ENCODE assay signal across 8 cellular contexts in the genomic region with DNA sequence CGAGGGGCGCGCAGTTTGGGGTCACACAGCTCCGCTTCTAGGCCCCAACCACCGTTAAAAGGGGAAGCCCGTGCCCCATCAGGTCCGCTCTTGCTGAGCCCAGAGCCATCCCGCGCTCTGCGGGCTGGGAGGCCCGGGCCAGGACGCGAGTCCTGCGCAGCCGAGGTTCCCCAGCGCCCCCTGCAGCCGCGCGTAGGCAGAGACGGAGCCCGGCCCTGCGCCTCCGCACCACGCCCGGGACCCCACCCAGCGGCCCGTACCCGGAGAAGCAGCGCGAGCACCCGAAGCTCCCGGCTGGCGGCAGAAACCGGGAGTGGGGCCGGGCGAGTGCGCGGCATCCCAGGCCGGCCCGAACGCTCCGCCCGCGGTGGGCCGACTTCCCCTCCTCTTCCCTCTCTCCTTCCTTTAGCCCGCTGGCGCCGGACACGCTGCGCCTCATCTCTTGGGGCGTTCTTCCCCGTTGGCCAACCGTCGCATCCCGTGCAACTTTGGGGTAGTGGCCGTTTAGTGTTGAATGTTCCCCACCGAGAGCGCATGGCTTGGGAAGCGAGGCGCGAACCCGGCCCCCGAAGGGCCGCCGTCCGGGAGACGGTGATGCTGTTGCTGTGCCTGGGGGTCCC. TPM values are rescaled to one million over a fixed set of nuclear protein-coding genes. Genes with fewer than 3 reads are reported as not detected.
DNase-seq lines count a peak whose midpoint lies in the region; ATAC-seq and TF ChIP-seq lines count a peak whose summit lies in the region.

A gene (plus strand): TSS at position 266 of the 620 bp plus-strand sequence. CDS start 269 bp downstream, at position 535.

- H3K27ac Mint-ChIP-seq in activated T-helper 1 cell treated with anti-CD3 and anti-CD28 coated beads, Interleukin-12 subunit alpha, Interleukin-12 subunit beta, Interleukin-2, Interleukin-4 antibody, amounts not matched to agents 30 ng/mL and 10 ng/mL and 1 ng/mL, durations not matched to agents 14 hours and 24 hours and 36 hours, result peak within 1 kb of the TSS; percentile 96

- WGBS in thymus, result under 1% methylated on average over 67 of the region's 67 CpGs

- H3K27me3 Mint-ChIP-seq in activated T-helper 1 cell treated with anti-CD3 and anti-CD28 coated beads, Interleukin-12 subunit alpha, Interleukin-12 subunit beta, Interleukin-2, Interleukin-4 antibody, amounts not matched to agents 30 ng/mL and 10 ng/mL and 1 ng/mL, durations not matched to agents 14 hours and 24 hours and 36 hours (ENCODE audit: insufficient read depth), result no peaks in the 10 kb centered on the region

- TF ChIP-seq CTCF in BE2C (IDR thresholded peaks at IDR 0.05; ENCODE audit: low read depth, low read length), result peak; percentile 47
- peak; percentile 83 for TF ChIP-seq CTCF in foreskin fibroblast (IDR thresholded peaks at IDR 0.05; ENCODE audit: low read depth, low read length)
- peak; percentile 54 for TF ChIP-seq CTCF in osteoblast (IDR thresholded peaks at IDR 0.05; ENCODE audit: extremely low read depth, low read depth, low read length)

- H3K4me3 ChIP-seq in BE2C (ENCODE audit: low read depth, low read length) (peak within 1 kb of the TSS; percentile 38), foreskin fibroblast (ENCODE audit: low read depth in 1 of 2, low read length in 2 of 2) (peak within 1 kb of the TSS; percentile 68 to 80), osteoblast (ENCODE audit: insufficient read depth, low read length) (peak within 1 kb of the TSS; percentile 78), thymus (ENCODE audit: low read length) (peak within 1 kb of the TSS; percentile 93)

- peak within 1 kb of the TSS; percentile 90 for H3K4me2 ChIP-seq in osteoblast (ENCODE audit: insufficient read depth, low read length)

- H3K27ac ChIP-seq in osteoblast (ENCODE audit: low read depth, low read length) (no peak within 1 kb of the TSS), thymus (ENCODE audit: low read depth) (peak within 1 kb of the TSS; percentile 97)

- H3K9me3 ChIP-seq in BE2C (no peaks in the 10 kb centered on the region), osteoblast (ENCODE audit: low read depth, low read length) (no peaks in the 10 kb centered on the region), thymus (ENCODE audit: control insufficient read depth) (no peaks in the 10 kb centered on the region)

- H3K4me1 ChIP-seq in BE2C, result no peaks in the 10 kb centered on the region
- peaks cover 11% of the 10 kb centered on the region for H3K4me1 ChIP-seq in osteoblast (ENCODE audit: insufficient read depth, low read length)
- peaks cover 15% of the 10 kb centered on the region for H3K4me1 ChIP-seq in thymus (ENCODE audit: control insufficient read depth, insufficient read depth, low read length)

- peaks cover 75% of the 10 kb centered on the region for H3K4me1 Mint-ChIP-seq in activated T-helper 1 cell treated with anti-CD3 and anti-CD28 coated beads, Interleukin-12 subunit alpha, Interleukin-12 subunit beta, Interleukin-2, Interleukin-4 antibody, amounts not matched to agents 30 ng/mL and 10 ng/mL and 1 ng/mL, durations not matched to agents 14 hours and 24 hours and 36 hours (ENCODE audit: low read depth)

- intact Hi-C loops in activated T-helper 1 cell treated with anti-CD3 and anti-CD28 coated beads, Interleukin-12 subunit alpha, Interleukin-12 subunit beta, Interleukin-2, Interleukin-4 antibody, amounts not matched to agents 30 ng/mL and 10 ng/mL and 1 ng/mL, durations not matched to agents 14 hours and 24 hours and 36 hours (cut with micrococcal nuclease), result loop anchor here (1.0 to 5.0 kb wide), 5 partner anchors 35 to 435 kb away; a partner anchor contains a TSS

- peak within 1 kb of the TSS; percentile 88 for H2AFZ ChIP-seq in osteoblast (ENCODE audit: low read length)

- H3K4me3 Mint-ChIP-seq in activated T-helper 1 cell treated with anti-CD3 and anti-CD28 coated beads, Interleukin-12 subunit alpha, Interleukin-12 subunit beta, Interleukin-2, Interleukin-4 antibody, amounts not matched to agents 30 ng/mL and 10 ng/mL and 1 ng/mL, durations not matched to agents 14 hours and 24 hours and 36 hours, result peak within 1 kb of the TSS; percentile 98

- ATAC-seq in GM19023 (IDR thresholded peaks at IDR 0.05; ENCODE audit: unreplicated experiment) (peak; percentile 84), HG03175 (IDR thresholded peaks at IDR 0.05; ENCODE audit: unreplicated experiment) (peak; percentile 74)

- H3K36me3 Mint-ChIP-seq in activated T-helper 1 cell treated with anti-CD3 and anti-CD28 coated beads, Interleukin-12 subunit alpha, Interleukin-12 subunit beta, Interleukin-2, Interleukin-4 antibody, amounts not matched to agents 30 ng/mL and 10 ng/mL and 1 ng/mL, durations not matched to agents 14 hours and 24 hours and 36 hours (ENCODE audit: low read depth), result peaks cover 15% of the 10 kb centered on the region

- H3K27me3 ChIP-seq in BE2C (peaks cover 17% of the 10 kb centered on the region), osteoblast (ENCODE audit: insufficient read depth, low read length) (peaks cover 3% of the 10 kb centered on the region), thymus (ENCODE audit: control insufficient read depth, insufficient read depth) (no peaks in the 10 kb centered on the region)

- H3K79me2 ChIP-seq in osteoblast (ENCODE audit: insufficient read depth, low read length), result no peaks in the 10 kb centered on the region

- H3K36me3 ChIP-seq in BE2C, result no peaks in the 10 kb centered on the region
- H3K36me3 ChIP-seq in osteoblast (ENCODE audit: insufficient read depth, low read length), result no peaks in the 10 kb centered on the region
- H3K36me3 ChIP-seq in thymus (ENCODE audit: control insufficient read depth, insufficient read depth), result no peaks in the 10 kb centered on the region

- no peaks in the 10 kb centered on the region for H3K9me3 Mint-ChIP-seq in activated T-helper 1 cell treated with anti-CD3 and anti-CD28 coated beads, Interleukin-12 subunit alpha, Interleukin-12 subunit beta, Interleukin-2, Interleukin-4 antibody, amounts not matched to agents 30 ng/mL and 10 ng/mL and 1 ng/mL, durations not matched to agents 14 hours and 24 hours and 36 hours

- peak; percentile 63 for DNase-seq in BE2C
- DNase-seq in OCI-M1 (lab: John Stamatoyannopoulos, UW), result peak; percentile 92
- DNase-seq in activated T-helper 1 cell treated with anti-CD3 and anti-CD28 coated beads, Interleukin-12 subunit alpha, Interleukin-12 subunit beta, Interleukin-2, Interleukin-4 antibody, amounts not matched to agents 30 ng/mL and 10 ng/mL and 1 ng/mL, durations not matched to agents 14 hours and 24 hours and 36 hours (ENCODE audit: low spot score), result peak; percentile 85
- DNase-seq in foreskin fibroblast, result peak; percentile 84 to 97
- DNase-seq in osteoblast (ENCODE audit: insufficient read length, low spot score, missing footprints), result peak; percentile 93

- H4K20me1 ChIP-seq in osteoblast (ENCODE audit: insufficient read depth, low read length), result no peaks in the 10 kb centered on the region

RNA-seq across cellular contexts. Expression of the gene that starts here (rescaled TPM):
- not detected for polyA plus RNA-seq in BE2C (2012; ENCODE audit: insufficient read depth, insufficient read length, low read depth)
- total RNA-seq in activated T-helper 1 cell treated with anti-CD3 and anti-CD28 coated beads, Interleukin-12 subunit alpha, Interleukin-12 subunit beta, Interleukin-2, Interleukin-4 antibody, amounts not matched to agents 30 ng/mL and 10 ng/mL and 1 ng/mL, durations not matched to agents 14 hours and 24 hours and 36 hours, result 98.5 and 118 TPM in 2 replicates
- total RNA-seq in osteoblast, result 5.3 and 9.0 TPM in 2 replicates
- polyA plus RNA-seq in thymus, result 40.3 TPM

Comparison
In these comparisons a context has a peak if more than half of its experiments do, and no peak if none do; other contexts are left out.
1. H3K4me3 ChIP-seq: peak in every context shown above with its lines; median percentile 93 in thymus; 78 in osteoblast; 74 in foreskin fibroblast; 38 in BE2C.